In genomic region chr3:43621974-43622739, GRCh38 we compare ENCODE assay signal across 8 cellular contexts. TPM values are rescaled to one million over a fixed set of nuclear protein-coding genes. Genes with fewer than 3 reads are reported as not detected.
DNase-seq lines count a peak whose midpoint lies in the region; ATAC-seq and TF ChIP-seq lines count a peak whose summit lies in the region.

Gene ANO10, minus strand, starts transcription at chr3:43622011. Its CDS starts 16,159 bp downstream, at chr3:43605852.

- DNase-seq in NCI-H187 treated with DMSO at 0.1 percent for 48 hours (lab: John Stamatoyannopoulos, UW) (peak; percentile 54), ascending aorta (ENCODE audit: low spot score in 2 of 2) (peak; percentile 97 to 99), right atrium auricular region (ENCODE audit: low spot score) (peak; percentile 98), prostate gland (ENCODE audit: low spot score) (peak; percentile 99), ureter (ENCODE audit: low spot score) (peak; percentile 99)
- DNase-seq in T-helper 2 cell treated with Interferon-gamma antibody and Interleukin-4, amounts not matched to agents 5 μg/mL and 100 μg/mL, for 36 hours (ENCODE audit: low spot score) = peak; percentile 93

- no peaks in the 10 kb centered on the region for H3K9me3 Mint-ChIP-seq in T-helper 2 cell treated with Interferon-gamma antibody and Interleukin-4, amounts not matched to agents 5 μg/mL and 100 μg/mL, for 36 hours

- under 1% methylated on average over 53 of the region's 53 CpGs for WGBS in prostate gland

- TF ChIP-seq POLR2A in prostate gland (IDR thresholded peaks at IDR 0.05) = peak; percentile 93

- H3K4me1 ChIP-seq in ascending aorta (peaks cover 0 to 10% of the 10 kb centered on the region in 2 donors), right atrium auricular region (peaks cover 0 to 15% of the 10 kb centered on the region in 2 donors), prostate gland (replicated peaks) (no peaks in the 10 kb centered on the region)

- intact Hi-C loops in ascending aorta (cut with DNase I) = loop anchor here (1.0 to 5.0 kb wide), 6 partner anchors 68 to 715 kb away; partner anchors contain the start of genes ABHD5, SNRK and TCAIM
- intact Hi-C loops in prostate gland (cut with DNase I) = loop anchor here (5.0 kb wide), 2 partner anchors 70 to 145 kb away; partner anchors contain the start of gene ABHD5

- H3K4me3 Mint-ChIP-seq in T-helper 2 cell treated with Interferon-gamma antibody and Interleukin-4, amounts not matched to agents 5 μg/mL and 100 μg/mL, for 36 hours = peak within 1 kb of the TSS; percentile 85

- ATAC-seq in GM18502 (IDR thresholded peaks at IDR 0.05; ENCODE audit: poor library complexity, unreplicated experiment) (peak; percentile 95), HG02943 (IDR thresholded peaks at IDR 0.05; ENCODE audit: low read depth, unreplicated experiment) (peak; percentile 95)

- TF ChIP-seq CTCF in ascending aorta (IDR thresholded peaks at IDR 0.05) (no peak), right atrium auricular region (IDR thresholded peaks at IDR 0.05) (no peak), prostate gland (IDR thresholded peaks at IDR 0.05) (no peak)

- H3K4me1 Mint-ChIP-seq in T-helper 2 cell treated with Interferon-gamma antibody and Interleukin-4, amounts not matched to agents 5 μg/mL and 100 μg/mL, for 36 hours (ENCODE audit: low read depth) = peaks cover 21% of the 10 kb centered on the region

- H3K36me3 ChIP-seq in ascending aorta (no peaks in the 10 kb centered on the region), right atrium auricular region (no peaks in the 10 kb centered on the region), prostate gland (no peaks in the 10 kb centered on the region)

- H3K9me3 ChIP-seq in ascending aorta (no peaks in the 10 kb centered on the region), right atrium auricular region (no peaks in the 10 kb centered on the region), prostate gland (no peaks in the 10 kb centered on the region)

- peak within 1 kb of the TSS; percentile 88 to 92 for H3K27ac ChIP-seq in ascending aorta
- peak within 1 kb of the TSS; percentile 83 to 95 for H3K27ac ChIP-seq in right atrium auricular region
- H3K27ac ChIP-seq in prostate gland = peak within 1 kb of the TSS; percentile 85 to 90

- peaks cover 29% of the 10 kb centered on the region for H3K27me3 Mint-ChIP-seq in T-helper 2 cell treated with Interferon-gamma antibody and Interleukin-4, amounts not matched to agents 5 μg/mL and 100 μg/mL, for 36 hours (ENCODE audit: low read depth)

- H3K4me3 ChIP-seq in ascending aorta (peak within 1 kb of the TSS; percentile 60 to 97), right atrium auricular region (peak within 1 kb of the TSS; percentile 73 to 98), prostate gland (peak within 1 kb of the TSS; percentile 86 to 96)

- H3K36me3 Mint-ChIP-seq in T-helper 2 cell treated with Interferon-gamma antibody and Interleukin-4, amounts not matched to agents 5 μg/mL and 100 μg/mL, for 36 hours (ENCODE audit: low read depth) = no peaks in the 10 kb centered on the region

- H3K27me3 ChIP-seq in ascending aorta = no peaks in the 10 kb centered on the region
- H3K27me3 ChIP-seq in right atrium auricular region = no peaks in the 10 kb centered on the region
- no peaks in the 10 kb centered on the region for H3K27me3 ChIP-seq in prostate gland (replicated peaks; ENCODE audit: insufficient read depth)

- H3K27ac Mint-ChIP-seq in T-helper 2 cell treated with Interferon-gamma antibody and Interleukin-4, amounts not matched to agents 5 μg/mL and 100 μg/mL, for 36 hours = peak within 1 kb of the TSS; percentile 87

RNA-seq across cellular contexts. Expression of gene ANO10, which starts in this region (rescaled TPM):
- 24.9 TPM for total RNA-seq in ascending aorta
- total RNA-seq in right atrium auricular region = 10 to 100 TPM in 1 of 2 donors, 1 to 10 TPM in 1; 9.6 to 11.3 TPM
- 10 to 100 TPM; 12.4 to 17.7 TPM for total RNA-seq in prostate gland
- 38.0 TPM for total RNA-seq in ureter

Comparison
In these comparisons a context has a peak if more than half of its experiments do, and no peak if none do; other contexts are left out.
1. Peak in every context shown above with its lines: DNase-seq, ATAC-seq, H3K4me3 ChIP-seq and H3K27ac ChIP-seq.